Comparison of ENCODE assay signal across 1 cellular context in genomic region chr2:26453421-26454329, GRCh38.
TF ChIP-seq lines count a peak whose summit lies in the region.

No MANE protein-coding gene starts in this region.

TF ChIP-seq in HepG2, 621 proteins besides CTCF, POLR2A, EP300 and RAD21:
- TF ChIP-seq ZSCAN12 (CRISPR knock-in tag; IDR thresholded peaks at IDR 0.05), result no peak
- no peak for TF ChIP-seq NFKB2 (CRISPR knock-in tag; IDR thresholded peaks at IDR 0.05; ENCODE audit: borderline replicate concordance)
- no peak for TF ChIP-seq ZNF10 (CRISPR knock-in tag; IDR thresholded peaks at IDR 0.05; ENCODE audit: borderline replicate concordance, low read depth)
- no peak for TF ChIP-seq PAWR (CRISPR knock-in tag; IDR thresholded peaks at IDR 0.05; ENCODE audit: borderline replicate concordance)
- TF ChIP-seq GPBP1L1 (CRISPR knock-in tag; IDR thresholded peaks at IDR 0.05), result no peak
- no peak for TF ChIP-seq AGO2 (optimal IDR thresholded peaks at IDR 0.05; ENCODE audit: low read depth, low read length)
- no peak for TF ChIP-seq STAG1 (CRISPR knock-in tag; IDR thresholded peaks at IDR 0.05)
